20 cellular contexts compared by ENCODE assay signal in the genomic region with DNA sequence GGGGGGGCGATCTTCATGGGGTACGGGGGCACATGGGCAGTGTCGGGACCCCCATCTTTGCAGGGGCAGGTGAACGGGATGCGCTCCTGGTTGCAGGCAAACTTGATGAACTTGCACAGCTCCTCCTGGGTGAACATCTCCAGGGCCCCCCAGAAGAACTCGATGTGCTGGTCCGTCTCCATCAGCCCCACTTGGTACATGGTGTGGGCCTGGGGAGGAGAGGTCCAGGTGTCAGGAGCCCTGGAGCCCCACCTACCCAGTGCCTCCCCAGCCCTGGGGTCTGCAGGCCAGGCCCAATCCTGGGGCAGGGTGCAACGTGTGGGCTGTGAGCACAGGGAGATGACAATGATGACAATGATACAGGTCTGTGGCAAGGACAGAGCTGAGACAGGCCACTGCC. TPM values are rescaled to one million over a fixed set of nuclear protein-coding genes. Genes with fewer than 3 reads are reported as not detected.
DNase-seq lines count a peak whose midpoint lies in the region; ATAC-seq and TF ChIP-seq lines count a peak whose summit lies in the region.
"Had no signal": no experiment of that assay in that cellular context is flagged by ENCODE, and none has a peak within 500 bp of the region (broad histone marks: within the 10 kb centered on the region; RNA-seq: fewer than 3 reads in every experiment).

No MANE protein-coding gene starts in this region.

- H3F3A ChIP-seq in GM23248 (ENCODE audit: insufficient read depth) = no peaks in the 10 kb centered on the region

- ATAC-seq in Right ventricle myocardium superior (ENCODE audit: poor library complexity) (no peak), left ventricle myocardium superior (no peak), upper lobe of right lung (peak; percentile 3), HG02973 (IDR thresholded peaks at IDR 0.05; ENCODE audit: unreplicated experiment) (no peak)

- no peaks in the 10 kb centered on the region for H3K9me2 ChIP-seq in GM23248 (ENCODE audit: insufficient read depth)

- H3K9me3 Mint-ChIP-seq in chondrocyte (ENCODE audit: low read depth) (no peaks in the 10 kb centered on the region), nephron progenitor cell (peaks cover 20% of the 10 kb centered on the region)

- no peaks in the 10 kb centered on the region for H4K20me1 ChIP-seq in GM23248 (ENCODE audit: insufficient read depth)

- H3K36me3 Mint-ChIP-seq in chondrocyte (ENCODE audit: low read depth) (peaks cover 32% of the 10 kb centered on the region), nephron progenitor cell (ENCODE audit: low read depth) (peaks cover 51% of the 10 kb centered on the region)

- H3K27ac ChIP-seq in upper lobe of right lung = no peak overlapping the region
- no peak overlapping the region for H3K27ac ChIP-seq in GM23248
- H3K27ac ChIP-seq: Peyer's patch had no signal

- H3K27me3 ChIP-seq in upper lobe of right lung (no peaks in the 10 kb centered on the region), GM23248 (replicated peaks; ENCODE audit: insufficient read depth) (no peaks in the 10 kb centered on the region)
- H3K27me3 ChIP-seq: Peyer's patch had no signal

- H3K4me1 Mint-ChIP-seq in chondrocyte (ENCODE audit: low read depth) (no peaks in the 10 kb centered on the region), nephron progenitor cell (no peaks in the 10 kb centered on the region)
- H3K4me1 Mint-ChIP-seq: CD14-positive monocyte had no signal

- no peak overlapping the region for H3K4me3 ChIP-seq in upper lobe of right lung
- H3K4me3 ChIP-seq in GM23248 = no peak overlapping the region
- H3K4me3 ChIP-seq: Peyer's patch had no signal

- peak; percentile 19 for DNase-seq in Right ventricle myocardium superior
- DNase-seq in left ventricle myocardium superior = no peak
- DNase-seq in chondrocyte (ENCODE audit: low spot score) = peak; percentile 84
- no peak for DNase-seq in nephron progenitor cell
- no peak for DNase-seq in upper lobe of right lung
- no peak for DNase-seq in GM23248
- no peak for DNase-seq in C1 segment of cervical spinal cord (lab: John Stamatoyannopoulos, UW)
- DNase-seq: DMS53, EL, GF-D8, Karpas-422, MV-4-11, NCI-H1694, NCI-H2081 treated with DMSO at 0.1 percent for 48 hours, NCI-H446, NCI-H526 had no signal

- no peak overlapping the region for H3K4me2 ChIP-seq in GM23248 (ENCODE audit: unreplicated experiment)

- H3K36me3 ChIP-seq in upper lobe of right lung = peaks cover 41% of the 10 kb centered on the region
- 0 out of 2 replicates have a peak, but pooled peaks cover 2% of the 10 kb centered on the region for H3K36me3 ChIP-seq in GM23248 (ENCODE audit: low read depth)

- in situ Hi-C loops in GM23248 (cut with MboI) = no loop called here

- H3K27ac Mint-ChIP-seq in chondrocyte (ENCODE audit: unreplicated experiment) (no peak overlapping the region), nephron progenitor cell (peak overlapping the region; percentile 57)

- H2AFZ ChIP-seq in GM23248 = no peak overlapping the region

- H3K27me3 Mint-ChIP-seq in chondrocyte (ENCODE audit: low read depth) (no peaks in the 10 kb centered on the region), nephron progenitor cell (ENCODE audit: low read depth, poor library complexity) (no peaks in the 10 kb centered on the region)
- H3K27me3 Mint-ChIP-seq: IgD-negative memory B cell had no signal

- no peaks in the 10 kb centered on the region for H3K9me3 ChIP-seq in upper lobe of right lung
- no peaks in the 10 kb centered on the region for H3K9me3 ChIP-seq in GM23248 (ENCODE audit: low read depth)

- intact Hi-C loops in Right ventricle myocardium superior (cut with DNase I) = no loop called here
- intact Hi-C loops in left ventricle myocardium superior (cut with micrococcal nuclease) = no loop called here
- intact Hi-C loops in upper lobe of right lung (cut with DNase I) = no loop called here

- H3K4me1 ChIP-seq in upper lobe of right lung = no peaks in the 10 kb centered on the region
- H3K4me1 ChIP-seq in GM23248 (ENCODE audit: insufficient read depth) = no peaks in the 10 kb centered on the region
- H3K4me1 ChIP-seq: Peyer's patch had no signal

- no peak for TF ChIP-seq CTCF in chondrocyte (IDR thresholded peaks at IDR 0.05)
- no peak for TF ChIP-seq CTCF in nephron progenitor cell (IDR thresholded peaks at IDR 0.05)
- no peak for TF ChIP-seq CTCF in upper lobe of right lung (IDR thresholded peaks at IDR 0.05)

- H3K4me3 Mint-ChIP-seq in chondrocyte (ENCODE audit: unreplicated experiment) = no peak overlapping the region
- H3K4me3 Mint-ChIP-seq in nephron progenitor cell = no peak overlapping the region
- H3K4me3 Mint-ChIP-seq: CD14-positive monocyte, IgD-negative memory B cell had no signal

- no peaks in the 10 kb centered on the region for H3K79me2 ChIP-seq in GM23248 (ENCODE audit: insufficient read depth)

- no peak overlapping the region for H3K9ac ChIP-seq in GM23248

- 87 to 95% methylated on average over 6 to 7 of the region's 8 CpGs for WGBS in GM23248 (ENCODE audit: low coverage in 1 of 2, low lambda C conversion rate in 2 of 2, missing lambda C conversion rate in 2 of 2), 2 experiments

RNA-seq across cellular contexts. Expression of a gene that starts 37.7 kb away (rescaled TPM):
- total RNA-seq in Right ventricle myocardium superior (17.4 TPM), left ventricle myocardium superior (18.7 TPM), chondrocyte (27.5 to 34.0 TPM (median 29.7 TPM) in 3 replicates), upper lobe of right lung (35.3 TPM)
- total RNA-seq in GM23248 (2014; rRNA removed; shearing (Covaris generic)) = 31.7 and 42.1 TPM in 2 replicates
- 34.2 and 36.5 TPM in 2 replicates for polyA plus RNA-seq in GM23248 (2016; fragmentation: Nextera tagmentation; extraction: Ambion mirVana)

RNA-seq across cellular contexts. Expression of a gene that starts 54.5 kb away (rescaled TPM):
- total RNA-seq in Right ventricle myocardium superior (14.7 TPM), left ventricle myocardium superior (17.8 TPM), chondrocyte (12.3 to 22.0 TPM (median 14.1 TPM) in 3 replicates), upper lobe of right lung (18.8 TPM)
- 15.2 and 17.8 TPM in 2 replicates for total RNA-seq in GM23248 (2014; rRNA removed; shearing (Covaris generic))
- 16.1 and 17.2 TPM in 2 replicates for polyA plus RNA-seq in GM23248 (2016; fragmentation: Nextera tagmentation; extraction: Ambion mirVana)

Comparison
In these comparisons a context has a peak if more than half of its experiments do, and no peak if none do; other contexts are left out.
1. DNase-seq: peak in Right ventricle myocardium superior (single experiment) and chondrocyte (single experiment); none in left ventricle myocardium superior (single experiment), nephron progenitor cell (single experiment), upper lobe of right lung (single experiment), GM23248 (single experiment) and C1 segment of cervical spinal cord (0 of 14).